In genomic region chr14:34994668-34995067, GRCh38 we compare ENCODE assay signal across 19 cellular contexts. TPM values are rescaled to one million over a fixed set of nuclear protein-coding genes. Genes with fewer than 3 reads are reported as not detected.
DNase-seq lines count a peak whose midpoint lies in the region; ATAC-seq and TF ChIP-seq lines count a peak whose summit lies in the region.
"Had no signal": no experiment of that assay in that cellular context is flagged by ENCODE, and none has a peak within 500 bp of the region (broad histone marks: within the 10 kb centered on the region; RNA-seq: fewer than 3 reads in every experiment).

No MANE protein-coding gene starts in this region.

- H3K27me3 ChIP-seq in PC-9 (ENCODE audit: insufficient read depth, low read depth) = no peaks in the 10 kb centered on the region
- H3K27me3 ChIP-seq: BLaER1 treated with 17β-estradiol and CSF1 and Interleukin-3, amounts not matched to agents 10 nM and 100 nM; MG63 had no signal

- H3K9me3 ChIP-seq in T-helper 17 cell (ENCODE audit: control insufficient read depth, low read length, poor library complexity, severe bottlenecking) (no peaks in the 10 kb centered on the region), PC-9 (ENCODE audit: insufficient read depth, low read depth) (no peaks in the 10 kb centered on the region)
- H3K9me3 ChIP-seq: BLaER1 treated with 17β-estradiol and CSF1 and Interleukin-3, amounts not matched to agents 10 nM and 100 nM; MG63 had no signal

- H3K4me3 ChIP-seq in PC-9 = no peak overlapping the region
- H3K4me3 ChIP-seq: BLaER1 treated with 17β-estradiol and CSF1 and Interleukin-3, amounts not matched to agents 10 nM and 100 nM; MG63 had no signal

- intact Hi-C loops in activated CD4-positive, alpha-beta memory T cell treated with anti-CD3 and anti-CD28 coated beads for 36 hours (cut with micrococcal nuclease) = no loop called here
- intact Hi-C loops in PC-9 (cut with micrococcal nuclease; ENCODE audit: unreplicated experiment) = no loop called here

- ATAC-seq in T-helper 17 cell (no peak), GM19397 (IDR thresholded peaks at IDR 0.05; ENCODE audit: unreplicated experiment) (no peak)
- ATAC-seq: Panc1, SK-N-SH treated with all-trans-retinoic acid at 6 μM for 48 hours had no signal

- H3F3A ChIP-seq in PC-9 (ENCODE audit: insufficient read depth, low read depth) = no peaks in the 10 kb centered on the region

- no peak for DNase-seq in activated CD4-positive, alpha-beta memory T cell treated with anti-CD3 and anti-CD28 coated beads for 36 hours
- DNase-seq in activated CD4-positive, alpha-beta memory T cell treated with anti-CD3 and anti-CD28 coated beads, Interleukin-2, amount 10 ng/mL, durations not matched to agents 7 days and 5 days = no peak
- DNase-seq in T-helper 17 cell (no peak), left kidney (ENCODE audit: low read depth, low spot score) (peak; percentile 23), osteocyte (ENCODE audit: extremely low spot score, unreplicated experiment) (no peak), NCI-H524 (lab: John Stamatoyannopoulos, UW) (no peak), PC-9 (no peak)
- DNase-seq: DMS79, MG63, NCI-H1092 treated with DMSO at 0.1 percent for 48 hours, NCI-H1694 treated with DMSO at 0.1 percent for 48 hours, NCI-H446, NCI-H774, Right ventricle myocardium superior had no signal

- H3K4me1 Mint-ChIP-seq in activated CD4-positive, alpha-beta memory T cell treated with anti-CD3 and anti-CD28 coated beads for 36 hours (ENCODE audit: low read depth) = peaks cover 18% of the 10 kb centered on the region
- H3K4me1 Mint-ChIP-seq in activated CD4-positive, alpha-beta memory T cell treated with anti-CD3 and anti-CD28 coated beads, Interleukin-2, amount 10 ng/mL, durations not matched to agents 7 days and 5 days = peaks cover 13% of the 10 kb centered on the region
- H3K4me1 Mint-ChIP-seq in T-helper 17 cell = peaks cover 15% of the 10 kb centered on the region
- peaks cover 11% of the 10 kb centered on the region for H3K4me1 Mint-ChIP-seq in osteocyte (ENCODE audit: unreplicated experiment)

- no peaks in the 10 kb centered on the region for H3K9me2 ChIP-seq in PC-9 (ENCODE audit: insufficient read depth)

- H3K79me2 ChIP-seq in PC-9 (ENCODE audit: low read depth) = peaks cover 16% of the 10 kb centered on the region

- H3K4me1 ChIP-seq in PC-9 (replicated peaks; ENCODE audit: insufficient read depth) = no peaks in the 10 kb centered on the region

- H3K9me3 Mint-ChIP-seq in activated CD4-positive, alpha-beta memory T cell treated with anti-CD3 and anti-CD28 coated beads for 36 hours = no peaks in the 10 kb centered on the region
- no peaks in the 10 kb centered on the region for H3K9me3 Mint-ChIP-seq in activated CD4-positive, alpha-beta memory T cell treated with anti-CD3 and anti-CD28 coated beads, Interleukin-2, amount 10 ng/mL, durations not matched to agents 7 days and 5 days
- no peaks in the 10 kb centered on the region for H3K9me3 Mint-ChIP-seq in osteocyte (ENCODE audit: unreplicated experiment)

- POLR2A ChIA-PET in activated CD4-positive, alpha-beta memory T cell treated with anti-CD3 and anti-CD28 coated beads for 36 hours (lab: Charles Lee) = interaction anchor here (1.8 kb wide), 1 partner anchor 12 kb away, joined by 5 read pairs; the partner anchor contains the start of gene SRP54
- POLR2A ChIA-PET in activated CD4-positive, alpha-beta memory T cell treated with anti-CD3 and anti-CD28 coated beads, Interleukin-2, amount 10 ng/mL, durations not matched to agents 7 days and 5 days (lab: Charles Lee) = interaction anchor here (1.0 to 1.2 kb wide), 2 partner anchors 13 to 119 kb away, joined by 3 to 4 read pairs; partner anchors contain the start of gene BAZ1A
- POLR2A ChIA-PET in PC-9 (lab: Charles Lee; ENCODE audit: unreplicated experiment) = no interaction called here

- no peaks in the 10 kb centered on the region for H3K27me3 Mint-ChIP-seq in activated CD4-positive, alpha-beta memory T cell treated with anti-CD3 and anti-CD28 coated beads for 36 hours
- no peaks in the 10 kb centered on the region for H3K27me3 Mint-ChIP-seq in activated CD4-positive, alpha-beta memory T cell treated with anti-CD3 and anti-CD28 coated beads, Interleukin-2, amount 10 ng/mL, durations not matched to agents 7 days and 5 days
- H3K27me3 Mint-ChIP-seq in T-helper 17 cell (no peaks in the 10 kb centered on the region), osteocyte (ENCODE audit: unreplicated experiment) (no peaks in the 10 kb centered on the region)

- H3K36me3 ChIP-seq in PC-9 (ENCODE audit: low read depth) = no peaks in the 10 kb centered on the region

- BruUV-seq in PC-9 (replicated peaks; lab: Mats Ljungman, UMichigan) = no TSS peak

- no peaks in the 10 kb centered on the region for H4K20me1 ChIP-seq in PC-9 (ENCODE audit: insufficient read depth)

- no peak overlapping the region for H2AFZ ChIP-seq in PC-9

- H3K36me3 Mint-ChIP-seq in activated CD4-positive, alpha-beta memory T cell treated with anti-CD3 and anti-CD28 coated beads for 36 hours = peaks cover 4% of the 10 kb centered on the region
- H3K36me3 Mint-ChIP-seq in activated CD4-positive, alpha-beta memory T cell treated with anti-CD3 and anti-CD28 coated beads, Interleukin-2, amount 10 ng/mL, durations not matched to agents 7 days and 5 days (ENCODE audit: low read depth) = peaks cover 8% of the 10 kb centered on the region
- H3K36me3 Mint-ChIP-seq in T-helper 17 cell (ENCODE audit: low read depth) (peaks cover 2% of the 10 kb centered on the region), osteocyte (ENCODE audit: unreplicated experiment) (peaks cover 3% of the 10 kb centered on the region)

- TF ChIP-seq CTCF in osteocyte (IDR thresholded peaks at IDR 0.05) (no peak), PC-9 (conservative IDR thresholded peaks at IDR 0.05) (no peak)

- H3K4me2 ChIP-seq in PC-9 = no peak overlapping the region
- H3K4me2 ChIP-seq: BLaER1 treated with 17β-estradiol and CSF1 and Interleukin-3, amounts not matched to agents 10 nM and 100 nM had no signal

- CTCF ChIA-PET in activated CD4-positive, alpha-beta memory T cell treated with anti-CD3 and anti-CD28 coated beads for 36 hours (lab: Charles Lee) = no interaction called here
- CTCF ChIA-PET in activated CD4-positive, alpha-beta memory T cell treated with anti-CD3 and anti-CD28 coated beads, Interleukin-2, amount 10 ng/mL, durations not matched to agents 7 days and 5 days (lab: Charles Lee) = no interaction called here
- CTCF ChIA-PET in PC-9 (lab: Charles Lee) = no interaction called here

- H3K27ac ChIP-seq in PC-9 = no peak overlapping the region
- H3K27ac ChIP-seq: 22Rv1; BLaER1 treated with 17β-estradiol and CSF1 and Interleukin-3, amounts not matched to agents 10 nM and 100 nM had no signal

- peak overlapping the region; percentile 6 for H3K27ac Mint-ChIP-seq in activated CD4-positive, alpha-beta memory T cell treated with anti-CD3 and anti-CD28 coated beads for 36 hours
- no peak overlapping the region for H3K27ac Mint-ChIP-seq in activated CD4-positive, alpha-beta memory T cell treated with anti-CD3 and anti-CD28 coated beads, Interleukin-2, amount 10 ng/mL, durations not matched to agents 7 days and 5 days
- H3K27ac Mint-ChIP-seq in T-helper 17 cell = peak overlapping the region; percentile 83
- H3K27ac Mint-ChIP-seq in osteocyte (ENCODE audit: unreplicated experiment) = peak overlapping the region; percentile 11

- no peak overlapping the region for H3K4me3 Mint-ChIP-seq in activated CD4-positive, alpha-beta memory T cell treated with anti-CD3 and anti-CD28 coated beads for 36 hours
- H3K4me3 Mint-ChIP-seq in activated CD4-positive, alpha-beta memory T cell treated with anti-CD3 and anti-CD28 coated beads, Interleukin-2, amount 10 ng/mL, durations not matched to agents 7 days and 5 days = no peak overlapping the region
- H3K4me3 Mint-ChIP-seq in T-helper 17 cell = no peak overlapping the region
- H3K4me3 Mint-ChIP-seq in osteocyte (ENCODE audit: unreplicated experiment) = no peak overlapping the region

RNA-seq across cellular contexts. Expression of gene SRP54, which starts 11.9 kb away (rescaled TPM):
- 10 to 100 TPM; 82.6 to 87.7 TPM for total RNA-seq in activated CD4-positive, alpha-beta memory T cell treated with anti-CD3 and anti-CD28 coated beads for 36 hours
- total RNA-seq in activated CD4-positive, alpha-beta memory T cell treated with anti-CD3 and anti-CD28 coated beads, Interleukin-2, amount 10 ng/mL, durations not matched to agents 7 days and 5 days = 10 to 100 TPM; 69.4 to 71.2 TPM
- 10 to 100 TPM; 35.0 to 37.9 TPM for total RNA-seq in T-helper 17 cell
- 59.7 and 62.4 TPM in 2 replicates for total RNA-seq in osteocyte
- total RNA-seq in PC-9 (2021) = 34.0 and 44.5 TPM in 2 replicates

RNA-seq across cellular contexts. Expression of gene FAM177A1, which starts 51.4 kb away (rescaled TPM):
- total RNA-seq in activated CD4-positive, alpha-beta memory T cell treated with anti-CD3 and anti-CD28 coated beads for 36 hours = 10 to 100 TPM; 48.8 to 56.8 TPM
- 10 to 100 TPM; 51.4 to 51.5 TPM for total RNA-seq in activated CD4-positive, alpha-beta memory T cell treated with anti-CD3 and anti-CD28 coated beads, Interleukin-2, amount 10 ng/mL, durations not matched to agents 7 days and 5 days
- total RNA-seq in T-helper 17 cell (100 to 1,000 TPM; 109 to 111 TPM), osteocyte (68.3 and 76.5 TPM in 2 replicates), PC-9 (2021) (31.6 and 34.4 TPM in 2 replicates)
